ENCODE assay signal across 1 cellular context in genomic region chr19:13208131-13208963, GRCh38.
TF ChIP-seq lines count a peak whose summit lies in the region.

No MANE protein-coding gene starts in this region.

TF ChIP-seq in GM12878, 131 proteins besides CTCF, POLR2A, EP300 and RAD21 (continued from another document):
- TF ChIP-seq SKIL (IDR thresholded peaks at IDR 0.05; ENCODE audit: low read depth, poor library complexity, severe bottlenecking) (peak; percentile 90), SPI1 (IDR thresholded peaks at IDR 0.05; ENCODE audit: borderline replicate concordance, insufficient read depth, low read depth, low read length) (peak; percentile 60; the same call in 1 of the 2 replicates), IKZF1 (conservative IDR thresholded peaks at IDR 0.05) (peak; percentile 20; the same call in 1 of the 2 replicates), ESRRA (IDR thresholded peaks at IDR 0.05; ENCODE audit: low read length) (no peak), ZNF24 (IDR thresholded peaks at IDR 0.05) (no peak), MEF2A (IDR thresholded peaks at IDR 0.05; ENCODE audit: insufficient read depth, low read depth, low read length) (peak; percentile 94), ETV6 (conservative IDR thresholded peaks at IDR 0.05 in 1 of 2, IDR thresholded peaks at IDR 0.05 in 1 of 2; ENCODE audit: borderline replicate concordance in 1 of 2, low read depth in 1 of 2) (no peak), RUNX3 (IDR thresholded peaks at IDR 0.05; ENCODE audit: low read length) (peak; percentile 64), SUPT20H (IDR thresholded peaks at IDR 0.05; ENCODE audit: borderline replicate concordance, control insufficient read depth, low read depth, low read length) (no peak), TBL1XR1 (IDR thresholded peaks at IDR 0.05; ENCODE audit: low read depth, low read length) (peak; percentile 96), E4F1 (IDR thresholded peaks at IDR 0.05; ENCODE audit: borderline replicate concordance, partially characterized antibody) (no peak), FOS (IDR thresholded peaks at IDR 0.05; ENCODE audit: borderline replicate concordance, extremely low read depth, insufficient read length) (no peak), EED (IDR thresholded peaks at IDR 0.05; ENCODE audit: low read depth) (0 out of 2 replicates have a peak, but pooled peaks have one; percentile 16), IRF4 (IDR thresholded peaks at IDR 0.05; ENCODE audit: low read depth, low read length) (0 out of 2 replicates have a peak, but pooled peaks have one; percentile 39), ZNF217 (IDR thresholded peaks at IDR 0.05) (no peak), MTA2 (IDR thresholded peaks at IDR 0.05; ENCODE audit: low read depth) (peak; percentile 77), MAX (IDR thresholded peaks at IDR 0.05; ENCODE audit: low read depth, low read length) (0 out of 2 replicates have a peak, but pooled peaks have one; percentile 35), RELB (IDR thresholded peaks at IDR 0.05; ENCODE audit: low read depth) (peak; percentile 74), FOXK2 (IDR thresholded peaks at IDR 0.05) (peak; percentile 68; the same call in 1 of the 2 replicates), IKZF2 (IDR thresholded peaks at IDR 0.05) (peak; percentile 82 to 83), RELA (IDR thresholded peaks at IDR 0.05; ENCODE audit: borderline replicate concordance, partially characterized antibody) (no peak), NFXL1 (IDR thresholded peaks at IDR 0.05; ENCODE audit: borderline replicate concordance) (peak; percentile 99), IRF5 (IDR thresholded peaks at IDR 0.05; ENCODE audit: borderline replicate concordance) (no peak), ZNF384 (IDR thresholded peaks at IDR 0.05; ENCODE audit: borderline replicate concordance, low read depth, low read length) (no peak)
